Comparison of ENCODE assay signal across 9 cellular contexts in genomic region chr1:209805341-209805781, GRCh38. TPM values are rescaled to one million over a fixed set of nuclear protein-coding genes. Genes with fewer than 3 reads are reported as not detected.
DNase-seq lines count a peak whose midpoint lies in the region; ATAC-seq and TF ChIP-seq lines count a peak whose summit lies in the region.
"Had no signal": no experiment of that assay in that cellular context is flagged by ENCODE, and none has a peak within 500 bp of the region (broad histone marks: within the 10 kb centered on the region; RNA-seq: fewer than 3 reads in every experiment).

No MANE protein-coding gene starts in this region.

- H3K36me3 ChIP-seq in A673 (ENCODE audit: insufficient read depth, low read length, poor library complexity, severe bottlenecking) (no peaks in the 10 kb centered on the region), endocrine pancreas (ENCODE audit: control insufficient read depth, insufficient read depth, low read length) (no peaks in the 10 kb centered on the region), mucosa of rectum (ENCODE audit: control insufficient read depth in 2 of 2, insufficient read depth in 2 of 2, low read length in 2 of 2) (peaks cover 0 to 13% of the 10 kb centered on the region in 2 donors)

- intact Hi-C loops in A673 (cut with micrococcal nuclease; ENCODE audit: unreplicated experiment), result no loop called here

- peak overlapping the region; percentile 36 for H3K4me3 ChIP-seq in A673 (ENCODE audit: low read depth, low read length, poor library complexity, severe bottlenecking)
- peak overlapping the region; percentile 56 for H3K4me3 ChIP-seq in endocrine pancreas (ENCODE audit: control insufficient read depth, insufficient read depth, low read length)
- H3K4me3 ChIP-seq in mucosa of rectum (ENCODE audit: low read length in 2 of 2), result peak overlapping the region; percentile 87 to 96

- H3K27ac ChIP-seq in A673 (ENCODE audit: low read depth, low read length, poor library complexity, severe bottlenecking), result no peak overlapping the region
- H3K27ac ChIP-seq in mucosa of rectum (ENCODE audit: low read depth in 2 of 2, low read length in 2 of 2), result peak overlapping the region; percentile 91 to 97

- H3K9ac ChIP-seq in endocrine pancreas (ENCODE audit: control insufficient read depth, insufficient read depth, low read length), result peak overlapping the region; percentile 74
- peak overlapping the region; percentile 98 to 100 for H3K9ac ChIP-seq in mucosa of rectum (ENCODE audit: low read depth in 1 of 2, low read length in 2 of 2)

- no peak for TF ChIP-seq CTCF in A673 (conservative IDR thresholded peaks at IDR 0.05; ENCODE audit: low read depth, low read length)

- CTCF ChIA-PET in A673 (lab: Charles Lee), result interaction anchor here (0.6 kb wide), 1 partner anchor 36 kb away, joined by 3 read pairs; no protein-coding TSS in a partner anchor

- H3K36me3 Mint-ChIP-seq in IgD-negative memory B cell, result peaks cover 5% of the 10 kb centered on the region

- BruUV-seq in A673 (replicated peaks; lab: Mats Ljungman, UMichigan), result no TSS peak

- POLR2A ChIA-PET in A673 (lab: Charles Lee; ENCODE audit: low non-redundant PET), result no interaction called here

- peaks cover 7% of the 10 kb centered on the region for H3K4me1 ChIP-seq in A673 (ENCODE audit: insufficient read depth, low read length, poor library complexity, severe bottlenecking)
- no peaks in the 10 kb centered on the region for H3K4me1 ChIP-seq in endocrine pancreas (ENCODE audit: control insufficient read depth, insufficient read depth, low read length)
- peaks cover 9 to 30% of the 10 kb centered on the region in 2 donors for H3K4me1 ChIP-seq in mucosa of rectum (ENCODE audit: control insufficient read depth in 2 of 2, insufficient read depth in 2 of 2, low read length in 2 of 2)

- H3K4me3 Mint-ChIP-seq in IgD-negative memory B cell, result peak overlapping the region in 3 of 4 donors; percentile 95 to 99 (median 98)

- H3K4me1 Mint-ChIP-seq in IgD-negative memory B cell, result peaks cover 0 to 9% (median 3%) of the 10 kb centered on the region in 3 donors

- H3K9me3 ChIP-seq in A673 (ENCODE audit: low read depth, low read length, poor library complexity, severe bottlenecking) (no peaks in the 10 kb centered on the region), endocrine pancreas (ENCODE audit: control insufficient read depth, low read length) (no peaks in the 10 kb centered on the region), mucosa of rectum (ENCODE audit: control insufficient read depth in 2 of 2, low read length in 2 of 2) (no peaks in the 10 kb centered on the region)

- no peak for ATAC-seq in HG03159 (IDR thresholded peaks at IDR 0.05; ENCODE audit: unreplicated experiment)

- peaks cover 3% of the 10 kb centered on the region for H3K27me3 Mint-ChIP-seq in IgD-negative memory B cell

- no peaks in the 10 kb centered on the region for H3K9me3 Mint-ChIP-seq in IgD-negative memory B cell

- H3K27me3 ChIP-seq in A673 (replicated peaks; ENCODE audit: insufficient read depth, low read depth, low read length, poor library complexity) (no peaks in the 10 kb centered on the region), endocrine pancreas (ENCODE audit: control insufficient read depth, insufficient read depth, low read length) (no peaks in the 10 kb centered on the region), mucosa of rectum (ENCODE audit: control insufficient read depth in 2 of 2, insufficient read depth in 2 of 2, low read length in 2 of 2) (no peaks in the 10 kb centered on the region)

- H3K27ac Mint-ChIP-seq in IgD-negative memory B cell, result peak overlapping the region in 1 of 3 donors; percentile 92

- no peak for DNase-seq in A673 (ENCODE audit: low spot score)
- no peak for DNase-seq in SW 1271 (lab: John Stamatoyannopoulos, UW)
- DNase-seq in stimulated activated CD4-positive, alpha-beta T cell treated with anti-CD3 and anti-CD28 coated beads, Interleukin-1b, Interleukin-23, amount 100 ng/mL, for 48 hours, result no peak
- DNase-seq in NCI-H2029 (lab: John Stamatoyannopoulos, UW), result no peak

RNA-seq across cellular contexts. Expression of gene IRF6, which starts 0.6 kb away (rescaled TPM):
- total RNA-seq in A673 (2021), result 0.17 and 0.28 TPM in 2 replicates
- 0.93 TPM for polyA plus RNA-seq in IgD-negative memory B cell
- total RNA-seq: T-helper 2 cell treated with Interferon-gamma antibody and Interleukin-4, amounts not matched to agents 100 ng/mL and 5 ng/mL, for 36 hours had no signal

RNA-seq across cellular contexts. Expression of gene C1orf74, which starts 21.0 kb away (rescaled TPM):
- 4.2 and 5.0 TPM in 2 replicates for total RNA-seq in A673 (2021)
- polyA plus RNA-seq in IgD-negative memory B cell, result 0.78 TPM

RNA-seq across cellular contexts. Expression of gene UTP25, which starts 22.4 kb away (rescaled TPM):
- total RNA-seq in A673 (2021), result 8.9 and 11.5 TPM in 2 replicates
- 4.4 TPM for polyA plus RNA-seq in IgD-negative memory B cell

RNA-seq across cellular contexts. Expression of gene TRAF3IP3, which starts 49.5 kb away (rescaled TPM):
- total RNA-seq in A673 (2021), result 1.2 and 1.6 TPM in 2 replicates
- 240 TPM for polyA plus RNA-seq in IgD-negative memory B cell

Comparison
In these comparisons a context has a peak if more than half of its experiments do, and no peak if none do; other contexts are left out.
1. H3K4me3 ChIP-seq: peak in every context shown above with its lines; median percentile 92 in mucosa of rectum; 56 in endocrine pancreas; 36 in A673.